18 cellular contexts compared by ENCODE assay signal in genomic region chr9:84789463-84789830, GRCh38.
"Had no signal": no experiment of that assay in that cellular context is flagged by ENCODE, and none has a peak within 500 bp of the region (broad histone marks: within the 10 kb centered on the region; RNA-seq: fewer than 3 reads in every experiment).

No MANE protein-coding gene starts in this region.

- H3K36me3 ChIP-seq: heart left ventricle, left ventricle myocardium inferior, lower lobe of right lung, neutrophil, stomach, uterus had no signal

- H3K9me3 ChIP-seq: heart left ventricle, left ventricle myocardium inferior, lower lobe of right lung, neutrophil, stomach, uterus had no signal

- ATAC-seq: heart left ventricle; naive thymus-derived CD4-positive, alpha-beta T cell; sciatic nerve; stimulated activated naive B cell treated with anti-CD40 and anti-IgM and Interleukin-4, amounts not matched to agents 10 μg/mL and 1 μg/mL and 100 μg/mL, for 72 hours had no signal

- H3K4me1 ChIP-seq: left ventricle myocardium inferior, lower lobe of right lung, stomach, uterus had no signal

- DNase-seq: erythroblast; foreskin melanocyte; heart left ventricle; hippocampal formation; kidney glomerular epithelial cell; left ventricle myocardium inferior; lower lobe of right lung; mesenchymal stem cell; naive thymus-derived CD4-positive, alpha-beta T cell; nephron progenitor cell; posterior cingulate gyrus; stimulated activated CD4-positive, alpha-beta T cell treated with anti-CD3 and anti-CD28 coated beads, Interleukin-2, amount 100 ng/mL, for 24 hours; stimulated activated CD4-positive, alpha-beta T cell treated with anti-CD3 and anti-CD28 coated beads, Interleukin-4, amount 100 ng/mL, for 4 hours; stimulated activated naive B cell treated with anti-CD40 and anti-IgM and Interleukin-4, amounts not matched to agents 10 μg/mL and 1 μg/mL and 100 μg/mL, for 72 hours; stomach; uterus had no signal

- H3K27ac ChIP-seq: heart left ventricle, left ventricle myocardium inferior, lower lobe of right lung, neutrophil, stomach, uterus had no signal

- H3K27me3 ChIP-seq: heart left ventricle, stomach, uterus had no signal

- H3K4me3 ChIP-seq: heart left ventricle, left ventricle myocardium inferior, lower lobe of right lung, stomach, uterus had no signal
